Comparison of ENCODE assay signal across 1 cellular context in the genomic region with DNA sequence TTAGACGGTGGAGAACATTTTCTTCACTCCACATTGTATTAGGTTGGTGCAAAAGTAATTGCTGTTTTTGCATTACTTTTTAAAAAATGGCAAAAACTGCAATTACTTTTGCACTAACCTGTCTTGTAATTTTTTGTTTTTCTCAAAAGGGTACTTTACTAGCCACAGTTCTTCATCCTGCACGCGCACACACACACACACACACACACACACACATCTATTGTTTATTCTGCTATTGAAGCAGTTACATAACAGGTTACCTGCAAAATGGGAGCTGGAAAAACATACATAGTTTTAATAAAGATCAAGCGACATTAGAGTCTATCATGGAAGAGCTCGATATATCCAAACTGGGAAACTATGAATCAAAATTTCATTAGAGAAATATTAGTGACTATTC.
TF ChIP-seq lines count a peak whose summit lies in the region.

No MANE protein-coding gene starts in this region.

TF ChIP-seq in SK-N-SH, 30 proteins besides CTCF, POLR2A, EP300 and RAD21 (continued from another document):
- TF ChIP-seq, protein P1, sequence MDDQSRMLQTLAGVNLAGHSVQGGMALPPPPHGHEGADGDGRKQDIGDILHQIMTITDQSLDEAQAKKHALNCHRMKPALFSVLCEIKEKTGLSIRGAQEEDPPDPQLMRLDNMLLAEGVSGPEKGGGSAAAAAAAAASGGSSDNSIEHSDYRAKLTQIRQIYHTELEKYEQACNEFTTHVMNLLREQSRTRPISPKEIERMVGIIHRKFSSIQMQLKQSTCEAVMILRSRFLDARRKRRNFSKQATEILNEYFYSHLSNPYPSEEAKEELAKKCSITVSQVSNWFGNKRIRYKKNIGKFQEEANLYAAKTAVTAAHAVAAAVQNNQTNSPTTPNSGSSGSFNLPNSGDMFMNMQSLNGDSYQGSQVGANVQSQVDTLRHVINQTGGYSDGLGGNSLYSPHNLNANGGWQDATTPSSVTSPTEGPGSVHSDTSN (IDR thresholded peaks at IDR 0.05), result no peak
- TF ChIP-seq GABPA (IDR thresholded peaks at IDR 0.05; ENCODE audit: low read depth), result no peak
- TF ChIP-seq SMC3 (IDR thresholded peaks at IDR 0.05; ENCODE audit: low read depth, low read length), result no peak
- TF ChIP-seq, protein P2, sequence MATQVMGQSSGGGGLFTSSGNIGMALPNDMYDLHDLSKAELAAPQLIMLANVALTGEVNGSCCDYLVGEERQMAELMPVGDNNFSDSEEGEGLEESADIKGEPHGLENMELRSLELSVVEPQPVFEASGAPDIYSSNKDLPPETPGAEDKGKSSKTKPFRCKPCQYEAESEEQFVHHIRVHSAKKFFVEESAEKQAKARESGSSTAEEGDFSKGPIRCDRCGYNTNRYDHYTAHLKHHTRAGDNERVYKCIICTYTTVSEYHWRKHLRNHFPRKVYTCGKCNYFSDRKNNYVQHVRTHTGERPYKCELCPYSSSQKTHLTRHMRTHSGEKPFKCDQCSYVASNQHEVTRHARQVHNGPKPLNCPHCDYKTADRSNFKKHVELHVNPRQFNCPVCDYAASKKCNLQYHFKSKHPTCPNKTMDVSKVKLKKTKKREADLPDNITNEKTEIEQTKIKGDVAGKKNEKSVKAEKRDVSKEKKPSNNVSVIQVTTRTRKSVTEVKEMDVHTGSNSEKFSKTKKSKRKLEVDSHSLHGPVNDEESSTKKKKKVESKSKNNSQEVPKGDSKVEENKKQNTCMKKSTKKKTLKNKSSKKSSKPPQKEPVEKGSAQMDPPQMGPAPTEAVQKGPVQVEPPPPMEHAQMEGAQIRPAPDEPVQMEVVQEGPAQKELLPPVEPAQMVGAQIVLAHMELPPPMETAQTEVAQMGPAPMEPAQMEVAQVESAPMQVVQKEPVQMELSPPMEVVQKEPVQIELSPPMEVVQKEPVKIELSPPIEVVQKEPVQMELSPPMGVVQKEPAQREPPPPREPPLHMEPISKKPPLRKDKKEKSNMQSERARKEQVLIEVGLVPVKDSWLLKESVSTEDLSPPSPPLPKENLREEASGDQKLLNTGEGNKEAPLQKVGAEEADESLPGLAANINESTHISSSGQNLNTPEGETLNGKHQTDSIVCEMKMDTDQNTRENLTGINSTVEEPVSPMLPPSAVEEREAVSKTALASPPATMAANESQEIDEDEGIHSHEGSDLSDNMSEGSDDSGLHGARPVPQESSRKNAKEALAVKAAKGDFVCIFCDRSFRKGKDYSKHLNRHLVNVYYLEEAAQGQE (IDR thresholded peaks at IDR 0.05; ENCODE audit: low read depth, low read length), result no peak
- TF ChIP-seq RXRA (IDR thresholded peaks at IDR 0.05; ENCODE audit: borderline replicate concordance, low read depth), result no peak
- no peak for TF ChIP-seq JUND (IDR thresholded peaks at IDR 0.05)
- TF ChIP-seq GATA2 (CRISPR knock-in tag; IDR thresholded peaks at IDR 0.05), result no peak
- no peak for TF ChIP-seq ELF1 (IDR thresholded peaks at IDR 0.05)
- no peak for TF ChIP-seq TCF12 (IDR thresholded peaks at IDR 0.05)
- TF ChIP-seq, protein P3, sequence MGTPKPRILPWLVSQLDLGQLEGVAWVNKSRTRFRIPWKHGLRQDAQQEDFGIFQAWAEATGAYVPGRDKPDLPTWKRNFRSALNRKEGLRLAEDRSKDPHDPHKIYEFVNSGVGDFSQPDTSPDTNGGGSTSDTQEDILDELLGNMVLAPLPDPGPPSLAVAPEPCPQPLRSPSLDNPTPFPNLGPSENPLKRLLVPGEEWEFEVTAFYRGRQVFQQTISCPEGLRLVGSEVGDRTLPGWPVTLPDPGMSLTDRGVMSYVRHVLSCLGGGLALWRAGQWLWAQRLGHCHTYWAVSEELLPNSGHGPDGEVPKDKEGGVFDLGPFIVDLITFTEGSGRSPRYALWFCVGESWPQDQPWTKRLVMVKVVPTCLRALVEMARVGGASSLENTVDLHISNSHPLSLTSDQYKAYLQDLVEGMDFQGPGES (IDR thresholded peaks at IDR 0.05; ENCODE audit: low read depth, low read length), result no peak
